Comparison of ENCODE assay signal across 12 cellular contexts in the genomic region with DNA sequence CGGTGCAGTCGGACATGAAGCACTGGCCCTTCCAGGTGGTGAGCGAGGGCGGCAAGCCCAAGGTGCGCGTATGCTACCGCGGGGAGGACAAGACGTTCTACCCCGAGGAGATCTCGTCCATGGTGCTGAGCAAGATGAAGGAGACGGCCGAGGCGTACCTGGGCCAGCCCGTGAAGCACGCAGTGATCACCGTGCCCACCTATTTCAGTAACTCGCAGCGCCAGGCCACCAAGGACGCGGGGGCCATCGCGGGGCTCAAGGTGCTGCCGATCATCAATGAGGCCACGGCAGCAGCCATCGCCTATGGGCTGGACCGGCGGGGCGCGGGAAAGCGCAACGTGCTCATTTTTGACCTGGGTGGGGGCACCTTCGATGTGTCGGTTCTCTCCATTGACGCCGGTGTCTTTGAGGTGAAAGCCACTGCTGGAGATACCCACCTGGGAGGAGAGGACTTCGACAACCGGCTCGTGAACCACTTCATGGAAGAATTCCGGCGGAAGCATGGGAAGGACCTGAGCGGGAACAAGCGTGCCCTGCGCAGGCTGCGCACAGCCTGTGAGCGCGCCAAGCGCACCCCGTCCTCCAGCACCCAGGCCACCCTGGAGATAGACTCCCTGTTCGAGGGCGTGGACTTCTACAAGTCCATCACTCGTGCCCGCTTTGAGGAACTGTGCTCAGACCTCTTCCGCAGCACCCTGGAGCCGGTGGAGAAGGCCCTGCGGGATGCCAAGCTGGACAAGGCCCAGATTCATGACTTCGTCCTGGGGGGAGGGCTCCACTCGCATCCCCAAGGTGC. TPM values are rescaled to one million over a fixed set of nuclear protein-coding genes. Genes with fewer than 3 reads are reported as not detected.
DNase-seq lines count a peak whose midpoint lies in the region; ATAC-seq, FAIRE-seq and TF ChIP-seq lines count a peak whose summit lies in the region.
"Not testable (repeated sequence)": the region's sequence is repeated elsewhere in the genome, so short reads cannot be mapped to it uniquely, and the experiment has no call there.
"Had no signal": no experiment of that assay in that cellular context is flagged by ENCODE, and none has a peak within 500 bp of the region (broad histone marks: within the 10 kb centered on the region; RNA-seq: fewer than 3 reads in every experiment).

No MANE protein-coding gene starts in this region.

- not testable (repeated sequence) for H3K9ac ChIP-seq in GM12878 (ENCODE audit: control insufficient read depth, insufficient read depth, low read length); kidney (ENCODE audit: low read length in 2 of 2)

- FAIRE-seq in GM12878 (lab: Jason Lieb, UNC); kidney (lab: Jason Lieb, UNC): not testable (repeated sequence)

- H3K9me3 Mint-ChIP-seq in CD8-positive, alpha-beta T cell; activated CD8-positive, alpha-beta T cell treated with anti-CD3 and anti-CD28 coated beads, Interleukin-2, amount 10 ng/mL, durations not matched to agents 7 days and 5 days (ENCODE audit: insufficient read depth); natural killer cell; stimulated activated naive CD8-positive, alpha-beta T cell treated with anti-CD3 and anti-CD28 coated beads, Interleukin-15, amount 100 ng/mL, for 72 hours: not testable (repeated sequence)

- not testable (repeated sequence) for H3K4me1 ChIP-seq in CD8-positive, alpha-beta T cell (ENCODE audit: insufficient read depth, low read length); GM12878 (ENCODE audit: control insufficient read depth, insufficient read depth, low read length); kidney (ENCODE audit: control insufficient read depth in 1 of 2, insufficient read depth in 1 of 2, low read depth in 1 of 2, low read length in 2 of 2)

- not testable (repeated sequence) for H2AFZ ChIP-seq in GM12878 (ENCODE audit: control insufficient read depth, low read depth, low read length)

- not testable (repeated sequence) for H3K4me2 ChIP-seq in GM12878 (ENCODE audit: control insufficient read depth, insufficient read depth)

- not testable (repeated sequence) for TF ChIP-seq RAD21 in GM12878 (IDR thresholded peaks at IDR 0.05; ENCODE audit: insufficient read depth, low read depth, low read length)

- peaks cover 16% of the 10 kb centered on the region for H3K27me3 Mint-ChIP-seq in CD8-positive, alpha-beta T cell (ENCODE audit: low read depth)
- not testable (repeated sequence) for H3K27me3 Mint-ChIP-seq in T-helper 17 cell; natural killer cell (ENCODE audit: low read depth in 2 of 2)
- peaks cover 27% of the 10 kb centered on the region for H3K27me3 Mint-ChIP-seq in activated CD8-positive, alpha-beta T cell treated with anti-CD3 and anti-CD28 coated beads, Interleukin-2, amount 10 ng/mL, durations not matched to agents 7 days and 5 days (ENCODE audit: low read depth)
- peaks cover 48% of the 10 kb centered on the region for H3K27me3 Mint-ChIP-seq in stimulated activated naive CD8-positive, alpha-beta T cell treated with anti-CD3 and anti-CD28 coated beads, Interleukin-15, amount 100 ng/mL, for 72 hours

- CTCF ChIA-PET in CD8-positive, alpha-beta T cell (lab: Charles Lee); activated CD8-positive, alpha-beta T cell treated with anti-CD3 and anti-CD28 coated beads, Interleukin-2, amount 10 ng/mL, durations not matched to agents 7 days and 5 days (lab: Charles Lee); GM12878 (lab: Yijun Ruan, JAX): not testable (repeated sequence)

- not testable (repeated sequence) for H3K4me3 ChIP-seq in CD8-positive, alpha-beta T cell (ENCODE audit: low read depth, low read length); GM12878; kidney (ENCODE audit: low read length in 2 of 2)

- 94% methylated on average over 42 of the region's 58 CpGs for WGBS in GM12878 (ENCODE audit: insufficient coverage, insufficient replicate concordance, low lambda C conversion rate, missing lambda C conversion rate)

- H3K36me3 Mint-ChIP-seq in CD8-positive, alpha-beta T cell; T-helper 17 cell (ENCODE audit: low read depth); activated CD8-positive, alpha-beta T cell treated with anti-CD3 and anti-CD28 coated beads, Interleukin-2, amount 10 ng/mL, durations not matched to agents 7 days and 5 days (ENCODE audit: low read depth); natural killer cell: not testable (repeated sequence)

- not testable (repeated sequence) for TF ChIP-seq CTCF in CD8-positive, alpha-beta T cell (IDR thresholded peaks at IDR 0.05); GM12878 (IDR thresholded peaks at IDR 0.05 in 2 of 3, conservative IDR thresholded peaks at IDR 0.05 in 1 of 3; ENCODE audit: control insufficient read depth in 2 of 3, extremely low read depth in 1 of 3, insufficient read depth in 1 of 3, low read depth in 3 of 3, low read length in 3 of 3); kidney (IDR thresholded peaks at IDR 0.05; ENCODE audit: borderline replicate concordance, extremely low read depth, insufficient read depth); natural killer cell (IDR thresholded peaks at IDR 0.05)

- ATAC-seq in CD8-positive, alpha-beta T cell: peak; percentile 37
- peak; percentile 46 for ATAC-seq in T-helper 17 cell
- ATAC-seq in activated CD8-positive, alpha-beta T cell treated with anti-CD3 and anti-CD28 coated beads, Interleukin-2, amount 10 ng/mL, durations not matched to agents 7 days and 5 days: peak; percentile 54
- ATAC-seq in GM12878: peak; percentile 23; the same call in 2 of the 3 replicates
- ATAC-seq in natural killer cell: peak in 2 of 3 donors; percentile 32 to 49
- peak; percentile 41 for ATAC-seq in stimulated activated naive CD8-positive, alpha-beta T cell treated with anti-CD3 and anti-CD28 coated beads, Interleukin-15, amount 100 ng/mL, for 72 hours

- H3K9me3 ChIP-seq in CD8-positive, alpha-beta T cell (ENCODE audit: low read length); T-helper 17 cell (ENCODE audit: control insufficient read depth, low read length, poor library complexity, severe bottlenecking); GM12878 (replicated peaks; ENCODE audit: control insufficient read depth, insufficient read depth, low read length); kidney (ENCODE audit: control insufficient read depth in 1 of 2, low read length in 2 of 2): not testable (repeated sequence)

- not testable (repeated sequence) for H3K27me3 ChIP-seq in CD8-positive, alpha-beta T cell (ENCODE audit: insufficient read depth, low read length); GM12878 (replicated peaks in 1 of 2; ENCODE audit: control insufficient read depth in 2 of 2, insufficient read depth in 2 of 2, low read length in 1 of 2)

- H3K36me3 ChIP-seq in CD8-positive, alpha-beta T cell (ENCODE audit: insufficient read depth, low read length); GM12878 (ENCODE audit: control insufficient read depth in 2 of 2, insufficient read depth in 2 of 2, low read length in 1 of 2); kidney (ENCODE audit: control insufficient read depth in 1 of 2, insufficient read depth in 2 of 2, low read length in 2 of 2): not testable (repeated sequence)

- not testable (repeated sequence) for DNase-seq in CD8-positive, alpha-beta T cell; T-helper 17 cell; activated CD8-positive, alpha-beta T cell treated with anti-CD3 and anti-CD28 coated beads, Interleukin-2, amount 10 ng/mL, durations not matched to agents 7 days and 5 days; GM12878 (ENCODE audit: low read depth, low spot score); natural killer cell; stimulated activated naive CD8-positive, alpha-beta T cell treated with anti-CD3 and anti-CD28 coated beads, Interleukin-15, amount 100 ng/mL, for 72 hours
- DNase-seq in kidney: peak; percentile 58

- H3K4me3 Mint-ChIP-seq in CD8-positive, alpha-beta T cell; T-helper 17 cell; activated CD8-positive, alpha-beta T cell treated with anti-CD3 and anti-CD28 coated beads, Interleukin-2, amount 10 ng/mL, durations not matched to agents 7 days and 5 days; natural killer cell; stimulated activated naive CD8-positive, alpha-beta T cell treated with anti-CD3 and anti-CD28 coated beads, Interleukin-15, amount 100 ng/mL, for 72 hours: not testable (repeated sequence)

- not testable (repeated sequence) for BruUV-seq in GM12878 (replicated peaks; lab: Mats Ljungman, UMichigan)

- H3K27ac Mint-ChIP-seq in CD8-positive, alpha-beta T cell; T-helper 17 cell; activated CD8-positive, alpha-beta T cell treated with anti-CD3 and anti-CD28 coated beads, Interleukin-2, amount 10 ng/mL, durations not matched to agents 7 days and 5 days; natural killer cell; stimulated activated naive CD8-positive, alpha-beta T cell treated with anti-CD3 and anti-CD28 coated beads, Interleukin-15, amount 100 ng/mL, for 72 hours: not testable (repeated sequence)

- not testable (repeated sequence) for TF ChIP-seq EP300 in GM12878 (IDR thresholded peaks at IDR 0.05; ENCODE audit: borderline replicate concordance in 1 of 2, control insufficient read depth in 1 of 2, low read depth in 2 of 2, low read length in 2 of 2)

- POLR2A ChIA-PET in CD8-positive, alpha-beta T cell (lab: Charles Lee); activated CD8-positive, alpha-beta T cell treated with anti-CD3 and anti-CD28 coated beads, Interleukin-2, amount 10 ng/mL, durations not matched to agents 7 days and 5 days (lab: Charles Lee); GM12878 (lab: Charles Lee): not testable (repeated sequence)

- not testable (repeated sequence) for H3K4me1 Mint-ChIP-seq in CD8-positive, alpha-beta T cell (ENCODE audit: low read depth); T-helper 17 cell; natural killer cell
- peaks cover 12% of the 10 kb centered on the region for H3K4me1 Mint-ChIP-seq in activated CD8-positive, alpha-beta T cell treated with anti-CD3 and anti-CD28 coated beads, Interleukin-2, amount 10 ng/mL, durations not matched to agents 7 days and 5 days (ENCODE audit: low read depth)
- H3K4me1 Mint-ChIP-seq in stimulated activated naive CD8-positive, alpha-beta T cell treated with anti-CD3 and anti-CD28 coated beads, Interleukin-15, amount 100 ng/mL, for 72 hours: peaks cover 14% of the 10 kb centered on the region

- TF ChIP-seq POLR2A in GM12878 (IDR thresholded peaks at IDR 0.05; ENCODE audit: low read depth, low read length): not testable (repeated sequence)

- in situ Hi-C loops in GM12878 (cut with MboI): not testable (repeated sequence)

- SMC1A ChIA-PET in GM12878 (lab: Charles Lee; ENCODE audit: uncharacterized antibody, unreplicated experiment): not testable (repeated sequence)

- H3K79me2 ChIP-seq in GM12878 (ENCODE audit: control insufficient read depth, insufficient read depth, low read length): not testable (repeated sequence)

- not testable (repeated sequence) for H4K20me1 ChIP-seq in GM12878 (ENCODE audit: control insufficient read depth, insufficient read depth)

- not testable (repeated sequence) for H3K27ac ChIP-seq in CD8-positive, alpha-beta T cell (ENCODE audit: low read depth, low read length); GM12878 (ENCODE audit: control insufficient read depth, insufficient read depth); kidney (ENCODE audit: low read depth in 2 of 2, low read length in 2 of 2)

- intact Hi-C loops in CD8-positive, alpha-beta T cell (cut with DNase I, micrococcal nuclease); GM12878 (cut with micrococcal nuclease; ENCODE audit: unreplicated experiment); kidney (cut with DNase I); natural killer cell (cut with micrococcal nuclease): not testable (repeated sequence)

- RAD21 ChIA-PET in GM12878 (lab: Charles Lee; ENCODE audit: unreplicated experiment): not testable (repeated sequence)

RNA-seq across cellular contexts. Expression of gene FCGR3B, which starts 24.2 kb away (rescaled TPM):
- total RNA-seq in CD8-positive, alpha-beta T cell: not detected
- under 1 TPM in 1 of 2 donors, not detected in 1; 0.37 TPM for total RNA-seq in T-helper 17 cell
- total RNA-seq in activated CD8-positive, alpha-beta T cell treated with anti-CD3 and anti-CD28 coated beads, Interleukin-2, amount 10 ng/mL, durations not matched to agents 7 days and 5 days: not detected
- not detected in 2 replicates for total RNA-seq in GM12878 (2013; cell fraction: nucleolus; rRNA removed)
- not detected in 2 replicates for total RNA-seq in GM12878 (2014; rRNA removed)
- total RNA-seq in GM12878 (2014; rRNA removed; fragmentation: Illumina TruSeq; extraction: Trizol): not detected in 2 replicates
- total RNA-seq in GM12878 (2021): not detected in 2 replicates
- polyA plus RNA-seq in GM12878 (2011; ENCODE audit: low read depth): not detected
- not detected in 2 replicates for polyA plus RNA-seq in GM12878 (2011; rRNA removed)
- polyA plus RNA-seq in GM12878 (2011; cell fraction: cytosol; rRNA removed): not detected in 2 replicates
- not detected in 2 replicates for polyA plus RNA-seq in GM12878 (2011; cell fraction: nucleus; rRNA removed)
- polyA plus RNA-seq in GM12878 (2012): not detected in 2 replicates
- polyA plus RNA-seq in GM12878 (2014; fragmentation: Illumina TruSeq; extraction: Trizol): not detected in 2 replicates
- not detected for polyA plus RNA-seq in GM12878 (2014; fragmentation: Nextera tagmentation; extraction: Ambion mirVana)
- not detected in 2 replicates for polyA plus RNA-seq in GM12878 (2014; rRNA removed)
- not detected for polyA plus RNA-seq in GM12878 (2016; fragmentation: Nextera tagmentation; extraction: Ambion mirVana)
- not detected in 2 replicates for polyA minus RNA-seq in GM12878 (2011; rRNA and poly(A)+ RNA removed)
- not detected in 2 replicates for polyA minus RNA-seq in GM12878 (2011; cell fraction: cytosol; rRNA and poly(A)+ RNA removed)
- polyA minus RNA-seq in GM12878 (2011; cell fraction: nucleus; rRNA and poly(A)+ RNA removed): not detected in 2 replicates
- total RNA-seq in kidney: 4.3 TPM
- polyA plus RNA-seq in kidney (ENCODE audit: insufficient read depth, low read depth, low replicate concordance): not detected
- 10 to 100 TPM; 12.8 to 29.6 (median 18.2) TPM for total RNA-seq in natural killer cell
- total RNA-seq: A172; CD4-positive, alpha-beta memory T cell; H1; HFFc6; HT1080 had no signal
- polyA plus RNA-seq: CD4-positive, alpha-beta memory T cell; H1 had no signal

RNA-seq across cellular contexts. Expression of gene FCGR2B, which starts 56.2 kb away (rescaled TPM):
- total RNA-seq in CD8-positive, alpha-beta T cell: not detected
- total RNA-seq in T-helper 17 cell: 1 to 10 TPM; 2.6 to 2.9 TPM
- total RNA-seq in activated CD8-positive, alpha-beta T cell treated with anti-CD3 and anti-CD28 coated beads, Interleukin-2, amount 10 ng/mL, durations not matched to agents 7 days and 5 days: not detected
- 113 and 116 TPM in 2 replicates for total RNA-seq in GM12878 (2013; cell fraction: nucleolus; rRNA removed)
- total RNA-seq in GM12878 (2014; rRNA removed): 99.3 and 100 TPM in 2 replicates
- 76.6 and 78.5 TPM in 2 replicates for total RNA-seq in GM12878 (2014; rRNA removed; fragmentation: Illumina TruSeq; extraction: Trizol)
- 88.9 and 99.4 TPM in 2 replicates for total RNA-seq in GM12878 (2021)
- 27.4 TPM for polyA plus RNA-seq in GM12878 (2011; ENCODE audit: low read depth)
- 99.1 and 111 TPM in 2 replicates for polyA plus RNA-seq in GM12878 (2011; rRNA removed)
- polyA plus RNA-seq in GM12878 (2011; cell fraction: cytosol; rRNA removed): 146 and 151 TPM in 2 replicates
- polyA plus RNA-seq in GM12878 (2011; cell fraction: nucleus; rRNA removed): 167 and 219 TPM in 2 replicates
- polyA plus RNA-seq in GM12878 (2012): 32.7 and 37.9 TPM in 2 replicates
- 118 and 122 TPM in 2 replicates for polyA plus RNA-seq in GM12878 (2014; fragmentation: Illumina TruSeq; extraction: Trizol)
- 100 to 1,000 TPM; 131 to 216 TPM for polyA plus RNA-seq in GM12878 (2014; fragmentation: Nextera tagmentation; extraction: Ambion mirVana)
- polyA plus RNA-seq in GM12878 (2014; rRNA removed): 101 and 106 TPM in 2 replicates
- 100 to 1,000 TPM; 105 to 112 TPM for polyA plus RNA-seq in GM12878 (2016; fragmentation: Nextera tagmentation; extraction: Ambion mirVana)
- 82.4 and 94.0 TPM in 2 replicates for polyA minus RNA-seq in GM12878 (2011; rRNA and poly(A)+ RNA removed)
- 21.1 and 30.9 TPM in 2 replicates for polyA minus RNA-seq in GM12878 (2011; cell fraction: cytosol; rRNA and poly(A)+ RNA removed)
- 35.2 and 46.1 TPM in 2 replicates for polyA minus RNA-seq in GM12878 (2011; cell fraction: nucleus; rRNA and poly(A)+ RNA removed)
- 19.7 TPM for total RNA-seq in kidney
- polyA plus RNA-seq in kidney (ENCODE audit: insufficient read depth, low read depth, low replicate concordance): 4.0 TPM
- 10 to 100 TPM; 12.6 to 76.9 (median 17.0) TPM for total RNA-seq in natural killer cell
- total RNA-seq: A172, H1, HFFc6 had no signal

RNA-seq across cellular contexts. Expression of gene FCGR3A, which starts 57.1 kb away (rescaled TPM):
- under 1 TPM; 0.98 to 1.00 TPM for total RNA-seq in CD8-positive, alpha-beta T cell
- total RNA-seq in T-helper 17 cell (1 to 10 TPM in 1 of 2 donors, under 1 TPM in 1; 0.31 to 4.3 TPM), GM12878 (2014; rRNA removed) (0.05 TPM in 1 of 2 replicates, not detected in the other), GM12878 (2014; rRNA removed; fragmentation: Illumina TruSeq; extraction: Trizol) (not detected in 2 replicates), GM12878 (2021) (0.10 TPM in 1 of 2 replicates, not detected in the other), kidney (41.7 TPM), natural killer cell (100 to 1,000 TPM; 557 to 892 (median 848) TPM)
- total RNA-seq in activated CD8-positive, alpha-beta T cell treated with anti-CD3 and anti-CD28 coated beads, Interleukin-2, amount 10 ng/mL, durations not matched to agents 7 days and 5 days: under 1 TPM; 0.50 to 0.52 TPM
- total RNA-seq in GM12878 (2013; cell fraction: nucleolus; rRNA removed): not detected in 2 replicates
- polyA plus RNA-seq in GM12878 (2011; ENCODE audit: low read depth): not detected
- polyA plus RNA-seq in GM12878 (2011; rRNA removed) (not detected in 2 replicates), GM12878 (2014; fragmentation: Illumina TruSeq; extraction: Trizol) (not detected in 2 replicates), GM12878 (2014; fragmentation: Nextera tagmentation; extraction: Ambion mirVana) (not detected), GM12878 (2014; rRNA removed) (not detected in 2 replicates), GM12878 (2016; fragmentation: Nextera tagmentation; extraction: Ambion mirVana) (under 1 TPM in 1 of 2 experiments, not detected in 1; 0.09 TPM), kidney (ENCODE audit: insufficient read depth, low read depth, low replicate concordance) (12.2 TPM)
- not detected in 2 replicates for polyA plus RNA-seq in GM12878 (2011; cell fraction: cytosol; rRNA removed)
- polyA plus RNA-seq in GM12878 (2011; cell fraction: nucleus; rRNA removed): 0.06 TPM in 1 of 2 replicates, not detected in the other
- polyA plus RNA-seq in GM12878 (2012): not detected in 2 replicates
- 0.10 TPM in 1 of 2 replicates, not detected in the other for polyA minus RNA-seq in GM12878 (2011; rRNA and poly(A)+ RNA removed)
- not detected in 2 replicates for polyA minus RNA-seq in GM12878 (2011; cell fraction: cytosol; rRNA and poly(A)+ RNA removed)
- not detected in 2 replicates for polyA minus RNA-seq in GM12878 (2011; cell fraction: nucleus; rRNA and poly(A)+ RNA removed)
- total RNA-seq: A172, H1, HFFc6, HT1080 had no signal
- polyA plus RNA-seq: H1 had no signal

Comparison
In these comparisons a context has a peak if more than half of its experiments do, and no peak if none do; other contexts are left out.
1. RNA of gene FCGR3A, which starts 57.1 kb away (total RNA-seq): 557 to 892 TPM in natural killer cell; 41.7 TPM in kidney (single experiment), 0.31 to 4.3 TPM in T-helper 17 cell, 0.98 to 1.00 TPM in CD8-positive, alpha-beta T cell, 0.50 to 0.52 TPM in activated CD8-positive, alpha-beta T cell treated with anti-CD3 and anti-CD28 coated beads, Interleukin-2, amount 10 ng/mL, durations not matched to agents 7 days and 5 days and 0.05 to 0.10 TPM in GM12878; every median in the first group is over 10 times any median in the second.
2. Peak in every context shown above with its lines, with median percentiles within 50 percentile points of each other: ATAC-seq.